ENCODE assay signal across 7 cellular contexts in genomic region chr1:55277377-55278130, GRCh38.
A peak's percentile ranks its signal among the peaks of the same experiment; 100 is the strongest.
DNase-seq lines count a peak whose midpoint lies in the region; ATAC-seq, FAIRE-seq and TF ChIP-seq lines count a peak whose summit lies in the region.

No MANE protein-coding gene starts in this region.

- DNase-seq in GM12892 (ENCODE audit: insufficient read length), result peak; percentile 49
- DNase-seq in NCI-H1417 treated with DMSO at 0.1 percent for 48 hours (lab: John Stamatoyannopoulos, UW), result peak; percentile 28
- peak; percentile 20 to 77 (median 59) for DNase-seq in T-helper 2 cell
- DNase-seq in anterior cingulate cortex (lab: John Stamatoyannopoulos, UW), result peak in 55 of 58 donors; percentile 8 to 84 (median 60)
- DNase-seq in hippocampal formation (lab: John Stamatoyannopoulos, UW), result peak; percentile 53 to 72
- DNase-seq in small intestine, result peak; percentile 79

- no peak overlapping the region for H3K4me3 ChIP-seq in small intestine (ENCODE audit: low read depth in 1 of 2, low read length in 2 of 2)

- 12 to 20% (median 16%) methylated on average over 15 of the region's 15 CpGs for WGBS in small intestine, 3 donors

- H3K27ac ChIP-seq in small intestine (ENCODE audit: low read depth in 1 of 2, low read length in 1 of 2), result no peak overlapping the region

- no peaks in the 10 kb centered on the region for H3K9me3 ChIP-seq in small intestine (ENCODE audit: control insufficient read depth, low read depth)

- no peaks in the 10 kb centered on the region for H3K4me1 ChIP-seq in small intestine (ENCODE audit: control insufficient read depth in 2 of 2, insufficient read depth in 1 of 2, low read depth in 1 of 2, low read length in 1 of 2)

- FAIRE-seq in GM12892 (lab: Jason Lieb, UNC) (peak; percentile 99), small intestine (lab: Jason Lieb, UNC) (no peak)

- no peaks in the 10 kb centered on the region for H3K36me3 ChIP-seq in small intestine (ENCODE audit: control insufficient read depth in 2 of 2, insufficient read depth in 2 of 2, low read length in 2 of 2)

- TF ChIP-seq POLR2A in GM12892 (IDR thresholded peaks at IDR 0.05; ENCODE audit: low read depth, low read length), result no peak

- H3K27me3 ChIP-seq in small intestine (ENCODE audit: control insufficient read depth in 2 of 2, insufficient read depth in 2 of 2, low read length in 2 of 2), result no peaks in the 10 kb centered on the region

- peak; percentile 93 for ATAC-seq in HG02798 (IDR thresholded peaks at IDR 0.05; ENCODE audit: poor library complexity, unreplicated experiment)

Comparison
In these comparisons a context has a peak if more than half of its experiments do, and no peak if none do; other contexts are left out.
1. DNase-seq: peak in every context shown above with its lines; median percentile 79 in small intestine; 62 in hippocampal formation; 60 in anterior cingulate cortex; 59 in T-helper 2 cell; 49 in GM12892; 28 in NCI-H1417 treated with DMSO at 0.1 percent for 48 hours.